In the genomic region with DNA sequence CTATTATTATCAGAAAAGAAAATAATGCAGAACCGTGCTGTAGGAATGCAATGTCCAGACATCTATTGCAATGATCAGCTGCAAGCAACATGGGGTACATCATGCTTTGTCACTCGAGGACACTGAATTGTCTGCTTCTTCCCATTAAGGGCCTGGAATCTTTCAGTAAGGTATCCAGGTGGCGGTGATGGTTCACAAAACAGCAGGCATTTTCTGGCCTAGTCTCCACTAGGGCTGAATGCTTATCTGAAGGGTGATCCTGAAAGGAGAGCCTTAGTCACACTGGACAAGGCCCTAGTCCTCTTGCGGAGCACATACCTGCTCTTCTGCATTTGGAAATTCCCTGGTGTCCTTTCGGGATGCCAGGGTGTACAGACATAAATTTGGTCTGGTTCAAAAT, we compare ENCODE assay signal across 16 cellular contexts.
"Had no signal": no experiment of that assay in that cellular context is flagged by ENCODE, and none has a peak within 500 bp of the region (broad histone marks: within the 10 kb centered on the region; RNA-seq: fewer than 3 reads in every experiment).

No MANE protein-coding gene starts in this region.

- H3K4me3 Mint-ChIP-seq: activated naive CD4-positive, alpha-beta T cell treated with anti-CD3 and anti-CD28 coated beads, Interleukin-2, amount 10 ng/mL, durations not matched to agents 7 days and 5 days; activated T-cell treated with anti-CD3 and anti-CD28 coated beads, Interleukin-2, amount 50 U/mL, for 4 hours; dendritic cell treated with granulocyte-macrophage colony-stimulating factor and Interleukin-4, amounts not matched to agents 40 ng/mL and 50 ng/mL, for 4 days; stimulated activated naive CD8-positive, alpha-beta T cell treated with anti-CD3 and anti-CD28 coated beads, Interleukin-15, Interleukin-2, amounts not matched to agents 100 ng/mL and 50 ng/mL, for 24 hours; T-cell had no signal

- H3K27ac Mint-ChIP-seq: activated naive CD4-positive, alpha-beta T cell treated with anti-CD3 and anti-CD28 coated beads, Interleukin-2, amount 10 ng/mL, durations not matched to agents 7 days and 5 days; dendritic cell treated with granulocyte-macrophage colony-stimulating factor and Interleukin-4, amounts not matched to agents 40 ng/mL and 50 ng/mL, for 4 days; stimulated activated naive CD8-positive, alpha-beta T cell treated with anti-CD3 and anti-CD28 coated beads, Interleukin-15, Interleukin-2, amounts not matched to agents 100 ng/mL and 50 ng/mL, for 24 hours had no signal

- H3K9me3 Mint-ChIP-seq: activated naive CD4-positive, alpha-beta T cell treated with anti-CD3 and anti-CD28 coated beads, Interleukin-2, amount 10 ng/mL, durations not matched to agents 7 days and 5 days; activated T-cell treated with anti-CD3 and anti-CD28 coated beads, Interleukin-2, amount 50 U/mL, for 4 hours; dendritic cell treated with granulocyte-macrophage colony-stimulating factor and Interleukin-4, amounts not matched to agents 40 ng/mL and 50 ng/mL, for 4 days; stimulated activated naive CD8-positive, alpha-beta T cell treated with anti-CD3 and anti-CD28 coated beads, Interleukin-15, Interleukin-2, amounts not matched to agents 100 ng/mL and 50 ng/mL, for 24 hours; T-cell had no signal

- DNase-seq: activated CD4-positive, alpha-beta T cell treated with anti-CD3 and anti-CD28 coated beads, Interleukin-2, amount 50 U/mL, for 1 hour; activated CD8-positive, alpha-beta memory T cell treated with anti-CD3 and anti-CD28 coated beads, Interleukin-2, amount 50 U/mL, for 4 hours; activated effector memory CD4-positive, alpha-beta T cell treated with Interleukin-2 at 50 U/mL for 16 hours; activated naive CD4-positive, alpha-beta T cell treated with anti-CD3 and anti-CD28 coated beads, Interleukin-2, amount 10 ng/mL, durations not matched to agents 7 days and 5 days; activated T-cell treated with anti-CD3 and anti-CD28 coated beads, Interleukin-2, amount 50 U/mL, for 4 hours; effector CD8-positive, alpha-beta T cell; esophagus squamous epithelium; ovary; psoas muscle; right cardiac atrium; stimulated activated CD4-positive, alpha-beta T cell treated with anti-CD3 and anti-CD28 coated beads, Interleukin-2, amount 100 ng/mL, for 24 hours; T-cell; transverse colon had no signal

- H3K27me3 Mint-ChIP-seq: activated naive CD4-positive, alpha-beta T cell treated with anti-CD3 and anti-CD28 coated beads, Interleukin-2, amount 10 ng/mL, durations not matched to agents 7 days and 5 days; dendritic cell treated with granulocyte-macrophage colony-stimulating factor and Interleukin-4, amounts not matched to agents 40 ng/mL and 50 ng/mL, for 4 days; stimulated activated naive CD8-positive, alpha-beta T cell treated with anti-CD3 and anti-CD28 coated beads, Interleukin-15, Interleukin-2, amounts not matched to agents 100 ng/mL and 50 ng/mL, for 24 hours; T-cell had no signal

- ATAC-seq: activated T-cell treated with anti-CD3 and anti-CD28 coated beads, Interleukin-2, amount 50 U/mL, for 4 hours; left lobe of liver; psoas muscle; right cardiac atrium; T-cell had no signal
